8 cellular contexts compared by ENCODE assay signal in the genomic region with DNA sequence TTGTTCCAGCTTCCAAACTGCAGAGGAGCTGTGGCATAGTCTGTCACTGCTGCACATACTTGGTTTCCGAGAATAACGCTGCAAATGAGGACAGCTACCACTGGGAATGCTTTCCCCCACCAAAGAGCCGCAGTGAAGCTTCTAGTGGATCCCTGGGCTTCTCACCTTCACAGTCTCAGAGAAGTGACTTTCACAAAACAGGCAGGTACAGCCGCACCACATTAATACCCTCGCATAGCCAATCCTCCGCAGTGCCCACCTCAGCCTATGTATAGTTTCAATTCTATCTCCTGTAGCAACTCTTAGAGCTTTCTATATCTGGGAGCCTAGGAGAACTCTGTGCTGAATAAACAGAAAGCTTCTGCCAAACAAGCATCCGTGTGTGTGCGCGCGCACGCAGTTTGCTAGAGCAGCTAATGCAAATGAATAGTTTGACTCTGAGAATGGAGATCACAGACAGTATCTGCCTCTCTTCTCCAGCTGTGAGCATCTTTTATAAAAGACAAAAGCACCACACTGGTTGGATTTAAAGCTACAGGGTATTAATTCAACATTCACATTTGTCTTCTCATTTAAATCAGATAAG.
DNase-seq lines count a peak whose midpoint lies in the region; ATAC-seq and TF ChIP-seq lines count a peak whose summit lies in the region.

No MANE protein-coding gene starts in this region.

- no peaks in the 10 kb centered on the region for H3K9me3 ChIP-seq in hepatocyte (ENCODE audit: low read depth)
- no peaks in the 10 kb centered on the region for H3K9me3 ChIP-seq in prostate gland
- no peaks in the 10 kb centered on the region for H3K9me3 ChIP-seq in CD4-positive, alpha-beta memory T cell (ENCODE audit: control insufficient read depth in 1 of 2, low read length in 2 of 2)

- intact Hi-C loops in prostate gland (cut with DNase I): no loop called here
- intact Hi-C loops in CD4-positive, alpha-beta memory T cell (cut with micrococcal nuclease): no loop called here

- no peaks in the 10 kb centered on the region for H3K36me3 Mint-ChIP-seq in CD4-positive, alpha-beta memory T cell

- H3K4me1 Mint-ChIP-seq in CD4-positive, alpha-beta memory T cell: peaks cover 5 to 17% (median 8%) of the 10 kb centered on the region in 4 donors

- H4K20me1 ChIP-seq in hepatocyte (ENCODE audit: insufficient read depth, poor library complexity, severe bottlenecking): peaks cover 6% of the 10 kb centered on the region

- H3K4me3 Mint-ChIP-seq in CD4-positive, alpha-beta memory T cell: no peak overlapping the region

- peak; percentile 28 for DNase-seq in H7
- DNase-seq in amniotic epithelial cell (ENCODE audit: low read depth): peak; percentile 56
- DNase-seq in hepatocyte (ENCODE audit: low spot score): peak; percentile 88
- peak; percentile 80 for DNase-seq in prostate gland (ENCODE audit: low spot score)
- DNase-seq in NOMO-1 treated with dmso at 0.1 percent for 144 hours (lab: John Stamatoyannopoulos, UW; ENCODE audit: unreplicated experiment): no peak
- no peak for DNase-seq in CD4-positive, alpha-beta memory T cell
- no peak for DNase-seq in SW 1271 (lab: John Stamatoyannopoulos, UW)

- POLR2A ChIA-PET in CD4-positive, alpha-beta memory T cell (lab: Charles Lee; ENCODE audit: partially characterized antibody): interaction anchor here (0.5 kb wide), 1 partner anchor 406 kb away, joined by 3 read pairs; no protein-coding TSS in a partner anchor

- TF ChIP-seq CTCF in hepatocyte (IDR thresholded peaks at IDR 0.05; ENCODE audit: poor library complexity) (no peak), prostate gland (IDR thresholded peaks at IDR 0.05) (no peak)

- no peak overlapping the region for H3K27ac Mint-ChIP-seq in CD4-positive, alpha-beta memory T cell

- H2AFZ ChIP-seq in hepatocyte: no peak overlapping the region

- no peak for ATAC-seq in HG02885 (IDR thresholded peaks at IDR 0.05; ENCODE audit: poor library complexity, unreplicated experiment)

- H3K36me3 ChIP-seq in H7 (replicated peaks; ENCODE audit: control insufficient read depth, insufficient read depth, low read length) (no peaks in the 10 kb centered on the region), hepatocyte (replicated peaks; ENCODE audit: insufficient read depth, low read depth) (no peaks in the 10 kb centered on the region), prostate gland (no peaks in the 10 kb centered on the region)
- no peaks in the 10 kb centered on the region for H3K36me3 ChIP-seq in CD4-positive, alpha-beta memory T cell (ENCODE audit: insufficient read depth, low read length)

- H3K4me2 ChIP-seq in hepatocyte: peak overlapping the region; percentile 75

- CTCF ChIA-PET in CD4-positive, alpha-beta memory T cell (lab: Charles Lee; ENCODE audit: partially characterized antibody): interaction anchor here (0.8 kb wide), 1 partner anchor 22 kb away, joined by 3 read pairs; no protein-coding TSS in a partner anchor

- H3K79me2 ChIP-seq in hepatocyte: peaks cover 56% of the 10 kb centered on the region

- H3K9me2 ChIP-seq in hepatocyte (replicated peaks; ENCODE audit: insufficient read depth): no peaks in the 10 kb centered on the region

- H3K9me3 Mint-ChIP-seq in CD4-positive, alpha-beta memory T cell: no peaks in the 10 kb centered on the region

- H3K4me1 ChIP-seq in hepatocyte (ENCODE audit: insufficient read depth) (peaks cover 22% of the 10 kb centered on the region), prostate gland (replicated peaks) (no peaks in the 10 kb centered on the region)
- no peaks in the 10 kb centered on the region for H3K4me1 ChIP-seq in CD4-positive, alpha-beta memory T cell (ENCODE audit: insufficient read depth, low read length)

- H3K27me3 ChIP-seq in H7 (ENCODE audit: control insufficient read depth, insufficient read depth, low read length) (no peaks in the 10 kb centered on the region), hepatocyte (no peaks in the 10 kb centered on the region), prostate gland (replicated peaks; ENCODE audit: insufficient read depth) (no peaks in the 10 kb centered on the region)
- no peaks in the 10 kb centered on the region for H3K27me3 ChIP-seq in CD4-positive, alpha-beta memory T cell (ENCODE audit: insufficient read depth, low read length)

- TF ChIP-seq POLR2A in prostate gland (IDR thresholded peaks at IDR 0.05): no peak

- 27% methylated on average over 11 of the region's 11 CpGs for WGBS in hepatocyte (ENCODE audit: low lambda C conversion rate, missing lambda C conversion rate)
- WGBS in prostate gland: 16% methylated on average over 11 of the region's 11 CpGs

- no peaks in the 10 kb centered on the region for H3K27me3 Mint-ChIP-seq in CD4-positive, alpha-beta memory T cell

- no peak overlapping the region for H3K4me3 ChIP-seq in H7 (ENCODE audit: insufficient read depth, low read depth, low read length)
- H3K4me3 ChIP-seq in hepatocyte: peak overlapping the region; percentile 24
- peak overlapping the region in 1 of 2 donors; percentile 12 for H3K4me3 ChIP-seq in prostate gland
- no peak overlapping the region for H3K4me3 ChIP-seq in CD4-positive, alpha-beta memory T cell (ENCODE audit: low read length in 2 of 2)

- H3K27ac ChIP-seq in hepatocyte: peak overlapping the region; percentile 62
- H3K27ac ChIP-seq in prostate gland: peak overlapping the region; percentile 20 to 53
- H3K27ac ChIP-seq in CD4-positive, alpha-beta memory T cell (ENCODE audit: low read depth, low read length): no peak overlapping the region

Comparison
In these comparisons a context has a peak if more than half of its experiments do, and no peak if none do; other contexts are left out.
1. DNase-seq: peak in H7 (single experiment), amniotic epithelial cell (single experiment), hepatocyte (single experiment) and prostate gland (single experiment); none in NOMO-1 treated with dmso at 0.1 percent for 144 hours (single experiment), CD4-positive, alpha-beta memory T cell (0 of 5) and SW 1271 (0 of 2).